8 cellular contexts compared by ENCODE assay signal in genomic region chr21:25039461-25040380, GRCh38.
DNase-seq lines count a peak whose midpoint lies in the region; ATAC-seq, FAIRE-seq and TF ChIP-seq lines count a peak whose summit lies in the region.

No MANE protein-coding gene starts in this region.

- H2AFZ ChIP-seq in PC-3 (ENCODE audit: low read length): peak overlapping the region; percentile 72

- POLR2A ChIA-PET in PC-3 (lab: Charles Lee; ENCODE audit: unreplicated experiment): no interaction called here
- POLR2A ChIA-PET in activated CD4-positive, alpha-beta T cell treated with anti-CD3 and anti-CD28 coated beads for 36 hours (lab: Charles Lee): no interaction called here

- H3K27me3 Mint-ChIP-seq in activated CD4-positive, alpha-beta T cell treated with anti-CD3 and anti-CD28 coated beads for 36 hours: peaks cover 2% of the 10 kb centered on the region

- H3K4me3 ChIP-seq in GM12865 (ENCODE audit: low read depth, low read length): peak overlapping the region; percentile 51
- peak overlapping the region; percentile 50 for H3K4me3 ChIP-seq in PC-3 (ENCODE audit: low read length)

- H3K27ac Mint-ChIP-seq in activated CD4-positive, alpha-beta T cell treated with anti-CD3 and anti-CD28 coated beads for 36 hours: no peak overlapping the region

- no peaks in the 10 kb centered on the region for H3K36me3 ChIP-seq in PC-3 (ENCODE audit: low read depth, low read length)

- no peaks in the 10 kb centered on the region for H3K4me1 ChIP-seq in PC-3 (ENCODE audit: insufficient read depth, low read length)

- BruUV-seq in PC-3 (replicated peaks; lab: Mats Ljungman, UMichigan): no TSS peak

- H3K9me3 Mint-ChIP-seq in activated CD4-positive, alpha-beta T cell treated with anti-CD3 and anti-CD28 coated beads for 36 hours (ENCODE audit: low read depth): no peaks in the 10 kb centered on the region

- no peak overlapping the region for H3K4me3 Mint-ChIP-seq in activated CD4-positive, alpha-beta T cell treated with anti-CD3 and anti-CD28 coated beads for 36 hours

- TF ChIP-seq CTCF in GM12865 (IDR thresholded peaks at IDR 0.05; ENCODE audit: insufficient read depth, low read depth, low read length, missing control alignments) (peak; percentile 38), PC-3 (conservative IDR thresholded peaks at IDR 0.05; ENCODE audit: low read depth, low read length) (peak; percentile 61)

- H4K20me1 ChIP-seq in PC-3 (ENCODE audit: low read length): no peaks in the 10 kb centered on the region

- CTCF ChIA-PET in PC-3 (lab: Charles Lee): interaction anchor here (0.6 kb wide), 2 partner anchors 143 to 321 kb away, joined by 3 to 6 read pairs; no protein-coding TSS in a partner anchor
- CTCF ChIA-PET in activated CD4-positive, alpha-beta T cell treated with anti-CD3 and anti-CD28 coated beads for 36 hours (lab: Charles Lee): no interaction called here

- no peaks in the 10 kb centered on the region for H3K4me1 Mint-ChIP-seq in activated CD4-positive, alpha-beta T cell treated with anti-CD3 and anti-CD28 coated beads for 36 hours

- no peaks in the 10 kb centered on the region for H3F3A ChIP-seq in PC-3 (ENCODE audit: low read length, unreplicated experiment)

- H3K79me2 ChIP-seq in PC-3 (ENCODE audit: low read length): no peaks in the 10 kb centered on the region

- H3K9me3 ChIP-seq in PC-3 (ENCODE audit: low read length): no peaks in the 10 kb centered on the region

- no peaks in the 10 kb centered on the region for H3K36me3 Mint-ChIP-seq in activated CD4-positive, alpha-beta T cell treated with anti-CD3 and anti-CD28 coated beads for 36 hours (ENCODE audit: low read depth)

- no peak overlapping the region for H3K9ac ChIP-seq in PC-3 (ENCODE audit: low read length)

- no peaks in the 10 kb centered on the region for H3K27me3 ChIP-seq in PC-3 (ENCODE audit: low read length)

- no peaks in the 10 kb centered on the region for H3K9me2 ChIP-seq in PC-3 (replicated peaks; ENCODE audit: low read length)

- peak overlapping the region; percentile 35 for H3K4me2 ChIP-seq in PC-3 (ENCODE audit: low read length)

- ATAC-seq in GM21717 (IDR thresholded peaks at IDR 0.05; ENCODE audit: unreplicated experiment) (peak; percentile 92), PC-3 (peak; percentile 80), left lobe of liver (peak; percentile 71)
- no peak for ATAC-seq in activated CD4-positive, alpha-beta T cell treated with anti-CD3 and anti-CD28 coated beads for 36 hours

- H3K27ac ChIP-seq in PC-3 (ENCODE audit: low read length): no peak overlapping the region

- FAIRE-seq in HTR-8/SVneo (lab: Jason Lieb, UNC): no peak

- peak; percentile 73 for DNase-seq in GM12865 (ENCODE audit: low read depth)
- DNase-seq in HTR-8/SVneo (ENCODE audit: insufficient read length, low spot score): peak; percentile 17
- peak; percentile 47 for DNase-seq in PC-3
- DNase-seq in left lobe of liver (ENCODE audit: low spot score): no peak
- no peak for DNase-seq in ureter (ENCODE audit: low spot score)
- DNase-seq in activated CD4-positive, alpha-beta T cell treated with anti-CD3 and anti-CD28 coated beads for 36 hours: no peak
- DNase-seq in GM19238 (ENCODE audit: insufficient read length, low spot score): no peak

- intact Hi-C loops in PC-3 (cut with micrococcal nuclease): loop anchor here (1.0 to 5.0 kb wide), 3 partner anchors 143 to 348 kb away; no protein-coding TSS in a partner anchor
- intact Hi-C loops in activated CD4-positive, alpha-beta T cell treated with anti-CD3 and anti-CD28 coated beads for 36 hours (cut with DNase I, micrococcal nuclease): loop anchor here in 1 of 2 experiments (5.0 kb wide), 1 partner anchor 568 kb away; the partner anchor contains the start of gene MRPL39

Comparison
In these comparisons a context has a peak if more than half of its experiments do, and no peak if none do; other contexts are left out.
1. DNase-seq: peak in GM12865 (single experiment), HTR-8/SVneo (single experiment) and PC-3 (single experiment); none in left lobe of liver (single experiment), ureter (single experiment), activated CD4-positive, alpha-beta T cell treated with anti-CD3 and anti-CD28 coated beads for 36 hours (single experiment) and GM19238 (single experiment).